23 cellular contexts compared by ENCODE assay signal in the genomic region with DNA sequence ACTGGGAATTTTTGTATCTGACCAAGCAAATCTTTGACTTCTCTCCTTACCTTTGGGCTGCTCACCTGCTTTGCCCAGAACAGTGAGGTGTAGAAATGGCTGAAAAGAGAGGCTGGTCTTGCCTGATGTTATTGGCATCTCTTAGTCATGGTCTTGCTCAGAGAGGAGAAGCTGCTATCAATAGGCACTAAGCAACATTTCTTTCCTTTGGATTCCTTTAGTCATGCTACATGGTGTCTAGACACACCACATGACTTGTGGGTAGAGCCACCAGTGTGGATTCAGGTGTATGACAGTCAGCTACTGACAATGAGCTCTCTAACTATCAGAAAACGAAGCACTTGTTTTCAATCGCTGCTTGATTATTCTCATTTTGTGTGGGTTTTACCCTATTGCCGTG.
A peak's percentile ranks its signal among the peaks of the same experiment; 100 is the strongest.
DNase-seq lines count a peak whose midpoint lies in the region; TF ChIP-seq lines count a peak whose summit lies in the region.
"Had no signal": no experiment of that assay in that cellular context is flagged by ENCODE, and none has a peak within 500 bp of the region (broad histone marks: within the 10 kb centered on the region; RNA-seq: fewer than 3 reads in every experiment).

No MANE protein-coding gene starts in this region.

- H2BK5ac ChIP-seq in mesendoderm (ENCODE audit: low read length) = no peak overlapping the region

- DNase-seq in HT1080 (ENCODE audit: low read depth) = peak; percentile 33
- peak; percentile 57 for DNase-seq in mesendoderm
- DNase-seq in osteocyte (ENCODE audit: extremely low spot score, unreplicated experiment) = no peak
- no peak for DNase-seq in stimulated activated naive CD4-positive, alpha-beta T cell treated with Interleukin-2 at 50 U/mL for 16 hours (lab: John Stamatoyannopoulos, UW)
- DNase-seq in foreskin fibroblast = no peak
- DNase-seq: 8988T; ACHN; AML-193; BE2C; CD4-positive, alpha-beta T cell; CD8-positive, alpha-beta memory T cell; DMS 273 treated with DMSO at 0.1 percent for 48 hours; DMS79; EL; GDM1; GM23248; H7; HCEC 1CT had no signal

- H2BK120ac ChIP-seq in mesendoderm (ENCODE audit: low read depth, low read length) = no peak overlapping the region

- no peak overlapping the region for H3K23ac ChIP-seq in mesendoderm (ENCODE audit: low read length)

- peak overlapping the region; percentile 40; the same call in 1 of the 2 replicates for H3K4me2 ChIP-seq in OCI-LY3 (ENCODE audit: low read length)
- H3K4me2 ChIP-seq in mesendoderm (ENCODE audit: low read length) = no peak overlapping the region
- H3K4me2 ChIP-seq: A549; BLaER1 treated with 17β-estradiol and CSF1 and Interleukin-3, amounts not matched to agents 10 nM and 100 nM had no signal

- no peak overlapping the region for H3K27ac Mint-ChIP-seq in osteocyte (ENCODE audit: unreplicated experiment)
- H3K27ac Mint-ChIP-seq: CD14-positive monocyte; CD4-positive, alpha-beta T cell; CD8-positive, alpha-beta memory T cell had no signal

- H3K4me3 Mint-ChIP-seq in osteocyte (ENCODE audit: unreplicated experiment) = no peak overlapping the region
- H3K4me3 Mint-ChIP-seq: CD14-positive monocyte; CD4-positive, alpha-beta T cell; CD8-positive, alpha-beta memory T cell had no signal

- H3K4me3 ChIP-seq in OCI-LY3 (ENCODE audit: low read length) (no peak overlapping the region), mesendoderm (ENCODE audit: low read length) (no peak overlapping the region), foreskin fibroblast (ENCODE audit: low read depth in 1 of 2, low read length in 2 of 2) (no peak overlapping the region)
- H3K4me3 ChIP-seq: A549; BLaER1 treated with 17β-estradiol and CSF1 and Interleukin-3, amounts not matched to agents 10 nM and 100 nM; GM12878; GM23248 had no signal

- H3K27ac ChIP-seq in OCI-LY3 (ENCODE audit: low read length) = peak overlapping the region; percentile 86
- no peak overlapping the region for H3K27ac ChIP-seq in mesendoderm (ENCODE audit: low read depth, low read length)
- H3K27ac ChIP-seq: A549; BLaER1 treated with 17β-estradiol and CSF1 and Interleukin-3, amounts not matched to agents 10 nM and 100 nM; GM23248 had no signal

- H3K79me1 ChIP-seq in mesendoderm (ENCODE audit: low read length) = no peaks in the 10 kb centered on the region

- peaks cover 13% of the 10 kb centered on the region for H3K36me3 ChIP-seq in OCI-LY3 (replicated peaks; ENCODE audit: low read depth, low read length)
- no peaks in the 10 kb centered on the region for H3K36me3 ChIP-seq in mesendoderm (ENCODE audit: control insufficient read depth, insufficient read depth, low read length)
- H3K36me3 ChIP-seq: BE2C; BLaER1 treated with 17β-estradiol and CSF1 and Interleukin-3, amounts not matched to agents 10 nM and 100 nM had no signal

- H3K4me1 ChIP-seq in OCI-LY3 (ENCODE audit: low read length) (peaks cover 53% of the 10 kb centered on the region), mesendoderm (ENCODE audit: control insufficient read depth, low read depth, low read length) (no peaks in the 10 kb centered on the region)
- H3K4me1 ChIP-seq: A549; BE2C; BLaER1 treated with 17β-estradiol and CSF1 and Interleukin-3, amounts not matched to agents 10 nM and 100 nM had no signal

- no peak overlapping the region for H3K4ac ChIP-seq in mesendoderm (ENCODE audit: low read depth, low read length)

- no peaks in the 10 kb centered on the region for H3K9me3 Mint-ChIP-seq in osteocyte (ENCODE audit: unreplicated experiment)
- H3K9me3 Mint-ChIP-seq: CD4-positive, alpha-beta T cell had no signal

- no peak overlapping the region for H4K8ac ChIP-seq in mesendoderm (ENCODE audit: low read depth, low read length)

- H4K20me1 ChIP-seq in OCI-LY3 (ENCODE audit: insufficient read depth, low read length) = no peaks in the 10 kb centered on the region
- H4K20me1 ChIP-seq: BLaER1 treated with 17β-estradiol and CSF1 and Interleukin-3, amounts not matched to agents 10 nM and 100 nM had no signal

- TF ChIP-seq CTCF in OCI-LY3 (IDR thresholded peaks at IDR 0.05; ENCODE audit: low read depth, low read length) = no peak
- no peak for TF ChIP-seq CTCF in osteocyte (IDR thresholded peaks at IDR 0.05)
- no peak for TF ChIP-seq CTCF in foreskin fibroblast (IDR thresholded peaks at IDR 0.05; ENCODE audit: low read depth, low read length)

- H3K27me3 Mint-ChIP-seq in osteocyte (ENCODE audit: unreplicated experiment) = no peaks in the 10 kb centered on the region
- H3K27me3 Mint-ChIP-seq: CD4-positive, alpha-beta T cell; CD8-positive, alpha-beta memory T cell had no signal

- H3K4me1 Mint-ChIP-seq in osteocyte (ENCODE audit: unreplicated experiment) = no peaks in the 10 kb centered on the region
- H3K4me1 Mint-ChIP-seq: CD14-positive monocyte; CD8-positive, alpha-beta memory T cell had no signal

- no peaks in the 10 kb centered on the region for H3K36me3 Mint-ChIP-seq in osteocyte (ENCODE audit: unreplicated experiment)
- H3K36me3 Mint-ChIP-seq: CD14-positive monocyte; CD8-positive, alpha-beta memory T cell had no signal

- H3K56ac ChIP-seq in mesendoderm (ENCODE audit: low read length) = no peak overlapping the region

- no peak overlapping the region for H2BK15ac ChIP-seq in mesendoderm (replicated peaks; ENCODE audit: low read depth)

- WGBS in mesendoderm (ENCODE audit: extremely low coverage, insufficient coverage, low lambda C conversion rate) = no CpG with 5 or more reads among the region's 3 CpGs

- H3K9me3 ChIP-seq in OCI-LY3 (ENCODE audit: insufficient read depth, low read length) = no peaks in the 10 kb centered on the region
- H3K9me3 ChIP-seq: A549; BE2C; BLaER1 treated with 17β-estradiol and CSF1 and Interleukin-3, amounts not matched to agents 10 nM and 100 nM had no signal

- H4K5ac ChIP-seq in mesendoderm (ENCODE audit: low read length) = no peak overlapping the region

- H2AFZ ChIP-seq in OCI-LY3 (ENCODE audit: low read depth, low read length) = peak overlapping the region; percentile 51
- H2AFZ ChIP-seq: GM23248 had no signal

- no peak overlapping the region for H3K18ac ChIP-seq in mesendoderm (ENCODE audit: low read length)

- H3K27me3 ChIP-seq in OCI-LY3 (ENCODE audit: low read depth, low read length) (no peaks in the 10 kb centered on the region), mesendoderm (ENCODE audit: insufficient read depth, low read length, poor library complexity) (no peaks in the 10 kb centered on the region)
- H3K27me3 ChIP-seq: BE2C; BLaER1 treated with 17β-estradiol and CSF1 and Interleukin-3, amounts not matched to agents 10 nM and 100 nM had no signal

- no peaks in the 10 kb centered on the region for H3K79me2 ChIP-seq in OCI-LY3 (ENCODE audit: low read length)
- H3K79me2 ChIP-seq in mesendoderm (ENCODE audit: control insufficient read depth, insufficient read depth, low read length) = no peaks in the 10 kb centered on the region

- H3K9ac ChIP-seq in OCI-LY3 (ENCODE audit: low read length) (peak overlapping the region; percentile 57; the same call in 1 of the 2 replicates), mesendoderm (ENCODE audit: low read length) (no peak overlapping the region)
- H3K9ac ChIP-seq: BLaER1 treated with 17β-estradiol and CSF1 and Interleukin-3, amounts not matched to agents 10 nM and 100 nM; GM23248 had no signal

- no peak overlapping the region for H2AK5ac ChIP-seq in mesendoderm (ENCODE audit: low read length)

Comparison
In these comparisons a context has a peak if more than half of its experiments do, and no peak if none do; other contexts are left out.
1. DNase-seq: peak in HT1080 (single experiment) and mesendoderm (single experiment); none in osteocyte (single experiment), stimulated activated naive CD4-positive, alpha-beta T cell treated with Interleukin-2 at 50 U/mL for 16 hours (single experiment) and foreskin fibroblast (0 of 2).